8 cellular contexts compared by ENCODE assay signal in the genomic region with DNA sequence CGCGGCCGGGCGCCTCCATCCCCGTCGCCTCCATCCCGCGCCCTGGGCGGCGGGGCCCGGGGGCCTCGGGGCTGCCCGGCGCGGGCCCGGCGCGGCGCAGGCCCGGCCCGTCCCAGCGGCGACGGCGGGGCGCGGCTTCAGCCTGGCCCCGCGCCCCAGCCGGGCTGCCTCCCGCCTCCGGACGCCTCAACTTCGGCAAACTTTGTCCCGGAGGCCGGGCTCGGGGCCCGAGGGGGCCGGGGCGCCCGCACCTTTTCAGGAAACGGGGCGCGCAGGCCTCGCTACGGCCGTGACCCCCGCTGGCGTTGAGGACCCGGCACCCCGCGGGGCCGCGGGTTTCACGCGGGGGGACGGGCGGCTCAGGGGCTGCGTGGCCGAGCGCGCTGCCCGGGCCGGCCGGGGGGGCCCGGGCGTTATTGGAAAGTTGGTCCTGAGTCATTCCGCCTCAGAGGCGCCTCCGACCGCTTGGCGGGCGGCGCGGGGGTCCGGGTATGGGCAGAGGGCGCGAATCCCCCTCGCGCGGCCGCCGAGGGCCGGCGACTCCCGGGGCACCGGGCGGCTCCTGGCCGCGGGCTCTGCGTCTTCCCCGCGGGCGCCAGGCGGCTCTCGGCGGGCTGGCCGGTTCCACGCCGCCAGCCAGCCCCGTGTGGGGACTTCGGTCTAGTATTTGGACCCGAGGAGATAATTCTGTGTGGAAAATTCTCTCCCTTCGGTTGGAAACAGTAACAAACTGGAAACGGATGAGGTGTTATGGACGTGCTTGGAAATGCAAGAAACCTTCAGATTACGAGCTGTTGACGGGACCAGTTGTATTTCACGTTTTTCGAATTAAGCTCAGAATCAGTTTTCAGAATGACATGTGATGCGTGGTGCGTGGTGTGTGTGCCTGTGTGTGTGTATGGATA.
DNase-seq lines count a peak whose midpoint lies in the region; ATAC-seq lines count a peak whose summit lies in the region.

No MANE protein-coding gene starts in this region.

- ATAC-seq in HG02763 (IDR thresholded peaks at IDR 0.05; ENCODE audit: unreplicated experiment) = peak; percentile 16
- no peak for ATAC-seq in GM21526 (IDR thresholded peaks at IDR 0.05; ENCODE audit: low FRiP score, unreplicated experiment)

- DNase-seq in NCI-H1092 treated with DMSO at 0.1 percent for 48 hours (lab: John Stamatoyannopoulos, UW) = peak; percentile 26
- DNase-seq in NCI-H1092 (lab: John Stamatoyannopoulos, UW) = no peak
- peak; percentile 24 for DNase-seq in RPMI8226
- peak; percentile 36 for DNase-seq in central memory CD4-positive, alpha-beta T cell
- DNase-seq in stimulated activated CD4-positive, alpha-beta T cell treated with anti-CD3 and anti-CD28 coated beads, Interleukin-4, amount 100 ng/mL, for 24 hours = peak; percentile 53

- peak overlapping the region; percentile 52 for H3K27ac ChIP-seq in layer of hippocampus (ENCODE audit: low read depth, low read length)

- H3K27me3 ChIP-seq in layer of hippocampus (ENCODE audit: control insufficient read depth, insufficient read depth, low read length) = no peaks in the 10 kb centered on the region
